In genomic region chr11:62850911-62851806, GRCh38 we compare ENCODE assay signal across 8 cellular contexts. TPM values are rescaled to one million over a fixed set of nuclear protein-coding genes. Genes with fewer than 3 reads are reported as not detected.
A peak's percentile ranks its signal among the peaks of the same experiment; 100 is the strongest.
DNase-seq lines count a peak whose midpoint lies in the region; ATAC-seq and TF ChIP-seq lines count a peak whose summit lies in the region.

No MANE protein-coding gene starts in this region.

- CTCF ChIA-PET in activated naive CD4-positive, alpha-beta T cell treated with anti-CD3 and anti-CD28 coated beads, Interleukin-2, amount 10 ng/mL, durations not matched to agents 7 days and 5 days (lab: Charles Lee), result interaction anchor here (0.9 to 2.8 kb wide), 2 partner anchors 12 to 30 kb away, joined by 3 to 8 read pairs; partner anchors contain the start of gene SLC3A2

- in situ Hi-C loops in GM23248 (cut with MboI), result no loop called here

- DNase-seq in activated naive CD4-positive, alpha-beta T cell treated with anti-CD3 and anti-CD28 coated beads, Interleukin-2, amount 10 ng/mL, durations not matched to agents 7 days and 5 days, result no peak
- DNase-seq in activated naive CD4-positive, alpha-beta T cell treated with anti-CD3 and anti-CD28 coated beads, Interleukin-2, amount 50 U/mL, for 16 hours, result no peak
- DNase-seq in NCI-H1105 treated with DMSO at 0.1 percent for 48 hours (lab: John Stamatoyannopoulos, UW) (peak; percentile 23), lower lobe of right lung (no peak), GM23248 (no peak)

- H3K4me2 ChIP-seq in GM23248 (ENCODE audit: unreplicated experiment), result no peak overlapping the region

- H3K9me3 ChIP-seq in lower lobe of right lung, result no peaks in the 10 kb centered on the region
- H3K9me3 ChIP-seq in GM23248 (ENCODE audit: low read depth), result no peaks in the 10 kb centered on the region

- peaks cover 27% of the 10 kb centered on the region for H3K4me1 ChIP-seq in lower lobe of right lung
- H3K4me1 ChIP-seq in GM23248 (ENCODE audit: insufficient read depth), result peaks cover 16% of the 10 kb centered on the region

- H3K4me3 ChIP-seq in lower lobe of right lung (no peak overlapping the region), GM23248 (no peak overlapping the region)

- WGBS in GM23248 (ENCODE audit: low coverage in 1 of 2, low lambda C conversion rate in 2 of 2, missing lambda C conversion rate in 2 of 2), 2 experiments, result 76 to 84% methylated on average over 14 to 15 of the region's 15 CpGs

- H3K4me1 Mint-ChIP-seq in activated naive CD4-positive, alpha-beta T cell treated with anti-CD3 and anti-CD28 coated beads, Interleukin-2, amount 10 ng/mL, durations not matched to agents 7 days and 5 days, result peaks cover 39% of the 10 kb centered on the region
- H3K4me1 Mint-ChIP-seq in activated naive CD8-positive, alpha-beta T cell (ENCODE audit: low read depth), result peaks cover 35% of the 10 kb centered on the region
- peaks cover 53% of the 10 kb centered on the region for H3K4me1 Mint-ChIP-seq in stimulated activated memory B cell treated with anti-CD40 and anti-IgM and Interleukin-4, amounts not matched to agents 10 μg/mL and 1 μg/mL and 100 μg/mL, for 72 hours

- no peak for TF ChIP-seq CTCF in lower lobe of right lung (IDR thresholded peaks at IDR 0.05)

- H3K36me3 Mint-ChIP-seq in activated naive CD4-positive, alpha-beta T cell treated with anti-CD3 and anti-CD28 coated beads, Interleukin-2, amount 10 ng/mL, durations not matched to agents 7 days and 5 days, result peaks cover 46% of the 10 kb centered on the region
- peaks cover 38% of the 10 kb centered on the region for H3K36me3 Mint-ChIP-seq in activated naive CD8-positive, alpha-beta T cell
- H3K36me3 Mint-ChIP-seq in stimulated activated memory B cell treated with anti-CD40 and anti-IgM and Interleukin-4, amounts not matched to agents 10 μg/mL and 1 μg/mL and 100 μg/mL, for 72 hours, result peaks cover 39% of the 10 kb centered on the region

- peaks cover 56% of the 10 kb centered on the region for H3F3A ChIP-seq in GM23248 (ENCODE audit: insufficient read depth)

- H3K27ac ChIP-seq in lower lobe of right lung (no peak overlapping the region), GM23248 (no peak overlapping the region)

- H3K36me3 ChIP-seq in lower lobe of right lung (peaks cover 28% of the 10 kb centered on the region), GM23248 (ENCODE audit: low read depth) (peaks cover 38% of the 10 kb centered on the region)

- peak overlapping the region; percentile 67 for H3K27ac Mint-ChIP-seq in activated naive CD4-positive, alpha-beta T cell treated with anti-CD3 and anti-CD28 coated beads, Interleukin-2, amount 10 ng/mL, durations not matched to agents 7 days and 5 days
- H3K27ac Mint-ChIP-seq in activated naive CD8-positive, alpha-beta T cell, result peak overlapping the region; percentile 100
- peak overlapping the region; percentile 93 for H3K27ac Mint-ChIP-seq in stimulated activated memory B cell treated with anti-CD40 and anti-IgM and Interleukin-4, amounts not matched to agents 10 μg/mL and 1 μg/mL and 100 μg/mL, for 72 hours

- intact Hi-C loops in lower lobe of right lung (cut with DNase I), result no loop called here

- H3K9me3 Mint-ChIP-seq in activated naive CD4-positive, alpha-beta T cell treated with anti-CD3 and anti-CD28 coated beads, Interleukin-2, amount 10 ng/mL, durations not matched to agents 7 days and 5 days, result no peaks in the 10 kb centered on the region
- no peaks in the 10 kb centered on the region for H3K9me3 Mint-ChIP-seq in activated naive CD8-positive, alpha-beta T cell (ENCODE audit: low read depth)
- no peaks in the 10 kb centered on the region for H3K9me3 Mint-ChIP-seq in stimulated activated memory B cell treated with anti-CD40 and anti-IgM and Interleukin-4, amounts not matched to agents 10 μg/mL and 1 μg/mL and 100 μg/mL, for 72 hours

- no peak overlapping the region for H3K9ac ChIP-seq in GM23248

- no peak for ATAC-seq in stimulated activated memory B cell treated with anti-CD40 and anti-IgM and Interleukin-4, amounts not matched to agents 10 μg/mL and 1 μg/mL and 100 μg/mL, for 72 hours
- ATAC-seq in lower lobe of right lung, result no peak
- no peak for ATAC-seq in GM19395 (IDR thresholded peaks at IDR 0.05; ENCODE audit: unreplicated experiment)

- no peak overlapping the region for H2AFZ ChIP-seq in GM23248

- H3K79me2 ChIP-seq in GM23248 (ENCODE audit: insufficient read depth), result peaks cover 35% of the 10 kb centered on the region

- peaks cover 16% of the 10 kb centered on the region for H3K27me3 Mint-ChIP-seq in activated naive CD4-positive, alpha-beta T cell treated with anti-CD3 and anti-CD28 coated beads, Interleukin-2, amount 10 ng/mL, durations not matched to agents 7 days and 5 days
- no peaks in the 10 kb centered on the region for H3K27me3 Mint-ChIP-seq in activated naive CD8-positive, alpha-beta T cell
- H3K27me3 Mint-ChIP-seq in stimulated activated memory B cell treated with anti-CD40 and anti-IgM and Interleukin-4, amounts not matched to agents 10 μg/mL and 1 μg/mL and 100 μg/mL, for 72 hours, result no peaks in the 10 kb centered on the region

- H3K4me3 Mint-ChIP-seq in activated naive CD4-positive, alpha-beta T cell treated with anti-CD3 and anti-CD28 coated beads, Interleukin-2, amount 10 ng/mL, durations not matched to agents 7 days and 5 days, result peak overlapping the region; percentile 10
- H3K4me3 Mint-ChIP-seq in activated naive CD8-positive, alpha-beta T cell, result peak overlapping the region; percentile 97
- no peak overlapping the region for H3K4me3 Mint-ChIP-seq in stimulated activated memory B cell treated with anti-CD40 and anti-IgM and Interleukin-4, amounts not matched to agents 10 μg/mL and 1 μg/mL and 100 μg/mL, for 72 hours

- peaks cover 9% of the 10 kb centered on the region for H4K20me1 ChIP-seq in GM23248 (ENCODE audit: insufficient read depth)

- H3K27me3 ChIP-seq in lower lobe of right lung (ENCODE audit: low read depth), result no peaks in the 10 kb centered on the region
- no peaks in the 10 kb centered on the region for H3K27me3 ChIP-seq in GM23248 (replicated peaks; ENCODE audit: insufficient read depth)

- H3K9me2 ChIP-seq in GM23248 (ENCODE audit: insufficient read depth), result no peaks in the 10 kb centered on the region

RNA-seq across cellular contexts. Expression of gene WDR74, which starts 11.8 kb away (rescaled TPM):
- 35.3 TPM for total RNA-seq in lower lobe of right lung
- 41.4 and 50.4 TPM in 2 replicates for total RNA-seq in GM23248 (2014; rRNA removed; shearing (Covaris generic))
- 33.6 and 34.3 TPM in 2 replicates for polyA plus RNA-seq in GM23248 (2016; fragmentation: Nextera tagmentation; extraction: Ambion mirVana)

RNA-seq across cellular contexts. Expression of gene TEX54, which starts 18.5 kb away (rescaled TPM):
- not detected for total RNA-seq in lower lobe of right lung
- not detected in 2 replicates for total RNA-seq in GM23248 (2014; rRNA removed; shearing (Covaris generic))
- 0.44 TPM in 1 of 2 replicates, not detected in the other for polyA plus RNA-seq in GM23248 (2016; fragmentation: Nextera tagmentation; extraction: Ambion mirVana)

RNA-seq across cellular contexts. Expression of gene STX5, which starts 19.3 kb away (rescaled TPM):
- 42.0 TPM for total RNA-seq in lower lobe of right lung
- total RNA-seq in GM23248 (2014; rRNA removed; shearing (Covaris generic)), result 43.9 and 45.7 TPM in 2 replicates
- 32.0 and 34.0 TPM in 2 replicates for polyA plus RNA-seq in GM23248 (2016; fragmentation: Nextera tagmentation; extraction: Ambion mirVana)

RNA-seq across cellular contexts. Expression of gene SLC3A2, which starts 29.5 kb away (rescaled TPM):
- total RNA-seq in lower lobe of right lung, result 214 TPM
- 290 and 301 TPM in 2 replicates for total RNA-seq in GM23248 (2014; rRNA removed; shearing (Covaris generic))
- polyA plus RNA-seq in GM23248 (2016; fragmentation: Nextera tagmentation; extraction: Ambion mirVana), result 310 and 319 TPM in 2 replicates

RNA-seq across cellular contexts. Expression of gene NXF1, which starts 45.9 kb away (rescaled TPM):
- total RNA-seq in lower lobe of right lung, result 93.2 TPM
- 25.0 and 32.0 TPM in 2 replicates for total RNA-seq in GM23248 (2014; rRNA removed; shearing (Covaris generic))
- 51.1 and 53.3 TPM in 2 replicates for polyA plus RNA-seq in GM23248 (2016; fragmentation: Nextera tagmentation; extraction: Ambion mirVana)
